8 cellular contexts compared by ENCODE assay signal in genomic region chr4:3074078-3074845, GRCh38. TPM values are rescaled to one million over a fixed set of nuclear protein-coding genes. Genes with fewer than 3 reads are reported as not detected.
DNase-seq lines count a peak whose midpoint lies in the region; ATAC-seq and TF ChIP-seq lines count a peak whose summit lies in the region.

HTT (plus strand) TSS chr4:3074681; CDS start chr4:3074826, 145 bp downstream.
HTT-AS (minus strand) TSS chr4:3074538.

- TF ChIP-seq EP300 in ovary (IDR thresholded peaks at IDR 0.05), result no peak

- H3K27me3 Mint-ChIP-seq in activated naive CD8-positive, alpha-beta T cell treated with anti-CD3 and anti-CD28 coated beads for 36 hours, result no peaks in the 10 kb centered on the region

- no peak for TF ChIP-seq CTCF in GM12864 (IDR thresholded peaks at IDR 0.05; ENCODE audit: low read depth, low read length, missing control alignments)
- peak in 2 of 3 donors; percentile 31 to 40 for TF ChIP-seq CTCF in ovary (IDR thresholded peaks at IDR 0.05)

- no peaks in the 10 kb centered on the region for H3K27me3 ChIP-seq in ovary
- H3K27me3 ChIP-seq in thymus (ENCODE audit: control insufficient read depth, insufficient read depth), result no peaks in the 10 kb centered on the region

- WGBS in ovary, 3 donors, result 0 to 1% (median 1%) methylated on average over 16 to 80 of the region's 81 CpGs
- 1% methylated on average over 81 of the region's 81 CpGs for WGBS in thymus

- peak within 1 kb of the TSS; percentile 91 for H3K27ac Mint-ChIP-seq in activated naive CD8-positive, alpha-beta T cell treated with anti-CD3 and anti-CD28 coated beads for 36 hours

- H3K4me1 ChIP-seq in ovary (ENCODE audit: insufficient read depth) (peaks cover 3% of the 10 kb centered on the region), thymus (ENCODE audit: control insufficient read depth, insufficient read depth, low read length) (peaks cover 11% of the 10 kb centered on the region)

- H3K27ac ChIP-seq in ovary (peak within 1 kb of the TSS; percentile 85 to 86), thymus (ENCODE audit: low read depth) (peak within 1 kb of the TSS; percentile 99)

- H3K4me3 ChIP-seq in GM12864 (ENCODE audit: low read depth, low read length) (peak within 1 kb of the TSS; percentile 89), ovary (peak within 1 kb of the TSS; percentile 80), thymus (ENCODE audit: low read length) (peak within 1 kb of the TSS; percentile 85)

- ATAC-seq in HG02642 (IDR thresholded peaks at IDR 0.05; ENCODE audit: poor library complexity, unreplicated experiment) (peak; percentile 83), Right ventricle myocardium inferior (peak; percentile 93)

- peak; percentile 47 for TF ChIP-seq POLR2A in ovary (IDR thresholded peaks at IDR 0.05)

- H3K4me1 Mint-ChIP-seq in activated naive CD8-positive, alpha-beta T cell treated with anti-CD3 and anti-CD28 coated beads for 36 hours, result peaks cover 20% of the 10 kb centered on the region

- intact Hi-C loops in Right ventricle myocardium inferior (cut with DNase I) (loop anchor here (10.0 kb wide), 1 partner anchor 539 kb away; the partner anchor contains the start of gene FAM193A), ovary (cut with DNase I) (no loop called here)

- peak within 1 kb of the TSS; percentile 95 for H3K4me3 Mint-ChIP-seq in activated naive CD8-positive, alpha-beta T cell treated with anti-CD3 and anti-CD28 coated beads for 36 hours

- H3K9me3 ChIP-seq in ovary, result no peaks in the 10 kb centered on the region
- H3K9me3 ChIP-seq in thymus (ENCODE audit: control insufficient read depth), result no peaks in the 10 kb centered on the region

- peaks cover 5% of the 10 kb centered on the region for H3K36me3 Mint-ChIP-seq in activated naive CD8-positive, alpha-beta T cell treated with anti-CD3 and anti-CD28 coated beads for 36 hours

- H3K36me3 ChIP-seq in ovary (no peaks in the 10 kb centered on the region), thymus (ENCODE audit: control insufficient read depth, insufficient read depth) (no peaks in the 10 kb centered on the region)

- DNase-seq in GM12864 (ENCODE audit: low read depth) (peak; percentile 72), NCI-H1092 treated with DMSO at 0.1 percent for 48 hours (lab: John Stamatoyannopoulos, UW) (peak; percentile 91), SKM-1 (lab: John Stamatoyannopoulos, UW; ENCODE audit: unreplicated experiment) (peak; percentile 94), Right ventricle myocardium inferior (ENCODE audit: missing footprints) (peak; percentile 98), ovary (peak; percentile 96 to 99 (median 97))
- DNase-seq in activated naive CD8-positive, alpha-beta T cell treated with anti-CD3 and anti-CD28 coated beads for 36 hours, result peak; percentile 91

- no peaks in the 10 kb centered on the region for H3K9me3 Mint-ChIP-seq in activated naive CD8-positive, alpha-beta T cell treated with anti-CD3 and anti-CD28 coated beads for 36 hours

RNA-seq across cellular contexts. Expression of gene HTT, which starts in this region (rescaled TPM):
- 10 to 100 TPM; 42.9 to 49.4 TPM for total RNA-seq in activated naive CD8-positive, alpha-beta T cell treated with anti-CD3 and anti-CD28 coated beads for 36 hours
- total RNA-seq in Right ventricle myocardium inferior (24.2 TPM), ovary (10 to 100 TPM; 28.3 to 63.2 (median 39.1) TPM)
- polyA plus RNA-seq in ovary (10 to 100 TPM; 13.3 to 35.2 TPM), thymus (17.9 TPM)

RNA-seq across cellular contexts. Expression of gene HTT-AS, which starts in this region (rescaled TPM):
- not detected for total RNA-seq in activated naive CD8-positive, alpha-beta T cell treated with anti-CD3 and anti-CD28 coated beads for 36 hours
- total RNA-seq in Right ventricle myocardium inferior, result not detected
- not detected for total RNA-seq in ovary
- polyA plus RNA-seq in ovary, result not detected
- polyA plus RNA-seq in thymus, result not detected

Comparison
In these comparisons a context has a peak if more than half of its experiments do, and no peak if none do; other contexts are left out.
1. Peak in every context shown above with its lines: DNase-seq, ATAC-seq, H3K4me3 ChIP-seq and H3K27ac ChIP-seq.